In the genomic region with DNA sequence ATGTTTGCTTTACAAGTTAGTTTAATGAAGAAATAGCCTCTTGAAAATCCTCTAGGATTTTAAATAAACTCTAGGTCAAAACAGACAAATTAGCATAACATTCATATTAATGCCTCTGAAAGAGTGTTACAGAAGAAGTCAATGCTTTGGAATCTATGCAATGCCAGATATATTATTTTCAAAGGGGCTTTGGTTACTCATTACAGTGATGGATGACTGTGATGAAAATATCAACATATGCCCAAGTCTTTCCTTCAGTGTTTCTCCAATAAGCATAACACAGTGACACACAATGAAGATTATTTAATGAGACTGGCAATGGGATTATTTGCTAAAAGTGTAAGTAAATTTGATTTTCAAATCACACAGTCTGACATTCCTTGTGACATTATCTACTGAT, we compare ENCODE assay signal across 29 cellular contexts.
"Had no signal": no experiment of that assay in that cellular context is flagged by ENCODE, and none has a peak within 500 bp of the region (broad histone marks: within the 10 kb centered on the region; RNA-seq: fewer than 3 reads in every experiment).

No MANE protein-coding gene starts in this region.

- DNase-seq: activated B cell treated with CpG ODN at 0.5 μM for 24 hours; activated CD4-positive, alpha-beta T cell treated with anti-CD3 and anti-CD28 coated beads, Interleukin-2, amount 50 U/mL, for 4 hours; activated CD8-positive, alpha-beta memory T cell treated with anti-CD3 and anti-CD28 coated beads, Interleukin-2, amount 50 U/mL, for 4 hours; activated effector memory CD4-positive, alpha-beta T cell treated with anti-CD3 and anti-CD28 coated beads, Interleukin-2, amount 50 U/mL, for 16 hours; activated naive CD4-positive, alpha-beta T cell treated with anti-CD3 and anti-CD28 coated beads for 36 hours; activated naive CD8-positive, alpha-beta T cell treated with anti-CD3 and anti-CD28 coated beads for 36 hours; activated T-cell treated with anti-CD3 and anti-CD28 coated beads, Interleukin-2, amount 50 U/mL, for 1 hour; adrenal gland; effector CD8-positive, alpha-beta T cell; esophagus squamous epithelium; heart left ventricle; hypothalamus; immature natural killer cell; left lung; lower lobe of right lung; mesenchymal stem cell; naive thymus-derived CD8-positive, alpha-beta T cell; nucleus accumbens; pancreas; psoas muscle; spleen; stimulated activated naive CD8-positive, alpha-beta T cell treated with anti-CD3 and anti-CD28 coated beads, Interleukin-15, Interleukin-2, amounts not matched to agents 100 U/mL and 50 U/mL, for 24 hours; T-helper 1 cell; testis; transverse colon had no signal

- H3K4me1 ChIP-seq: adrenal gland, ascending aorta, breast epithelium, esophagus squamous epithelium, heart left ventricle, left lung, lower lobe of right lung, pancreas, psoas muscle, right atrium auricular region, spleen, testis, transverse colon had no signal

- H3K4me3 ChIP-seq: adrenal gland, ascending aorta, breast epithelium, esophagus squamous epithelium, heart left ventricle, left lung, lower lobe of right lung, pancreas, psoas muscle, right atrium auricular region, spleen, testis, transverse colon had no signal

- ATAC-seq: heart left ventricle; left lung; lower lobe of right lung; naive thymus-derived CD8-positive, alpha-beta T cell; pancreas; psoas muscle; stimulated activated naive CD8-positive, alpha-beta T cell treated with anti-CD3 and anti-CD28 coated beads, Interleukin-15, Interleukin-2, amounts not matched to agents 100 U/mL and 50 U/mL, for 24 hours had no signal

- H3K27me3 ChIP-seq: adrenal gland, ascending aorta, breast epithelium, esophagus squamous epithelium, heart left ventricle, left lung, pancreas, right atrium auricular region, spleen, testis, transverse colon had no signal

- H3K9me3 ChIP-seq: adrenal gland, ascending aorta, breast epithelium, esophagus squamous epithelium, heart left ventricle, left lung, lower lobe of right lung, pancreas, psoas muscle, right atrium auricular region, spleen, testis, transverse colon had no signal

- H3K27ac ChIP-seq: adrenal gland, ascending aorta, breast epithelium, epithelial cell of prostate, esophagus squamous epithelium, heart left ventricle, left lung, lower lobe of right lung, pancreas, psoas muscle, right atrium auricular region, spleen, testis, transverse colon had no signal

- H3K36me3 ChIP-seq: adrenal gland, ascending aorta, breast epithelium, esophagus squamous epithelium, heart left ventricle, left lung, lower lobe of right lung, pancreas, right atrium auricular region, spleen, transverse colon had no signal
